ENCODE assay signal across 11 cellular contexts in the genomic region with DNA sequence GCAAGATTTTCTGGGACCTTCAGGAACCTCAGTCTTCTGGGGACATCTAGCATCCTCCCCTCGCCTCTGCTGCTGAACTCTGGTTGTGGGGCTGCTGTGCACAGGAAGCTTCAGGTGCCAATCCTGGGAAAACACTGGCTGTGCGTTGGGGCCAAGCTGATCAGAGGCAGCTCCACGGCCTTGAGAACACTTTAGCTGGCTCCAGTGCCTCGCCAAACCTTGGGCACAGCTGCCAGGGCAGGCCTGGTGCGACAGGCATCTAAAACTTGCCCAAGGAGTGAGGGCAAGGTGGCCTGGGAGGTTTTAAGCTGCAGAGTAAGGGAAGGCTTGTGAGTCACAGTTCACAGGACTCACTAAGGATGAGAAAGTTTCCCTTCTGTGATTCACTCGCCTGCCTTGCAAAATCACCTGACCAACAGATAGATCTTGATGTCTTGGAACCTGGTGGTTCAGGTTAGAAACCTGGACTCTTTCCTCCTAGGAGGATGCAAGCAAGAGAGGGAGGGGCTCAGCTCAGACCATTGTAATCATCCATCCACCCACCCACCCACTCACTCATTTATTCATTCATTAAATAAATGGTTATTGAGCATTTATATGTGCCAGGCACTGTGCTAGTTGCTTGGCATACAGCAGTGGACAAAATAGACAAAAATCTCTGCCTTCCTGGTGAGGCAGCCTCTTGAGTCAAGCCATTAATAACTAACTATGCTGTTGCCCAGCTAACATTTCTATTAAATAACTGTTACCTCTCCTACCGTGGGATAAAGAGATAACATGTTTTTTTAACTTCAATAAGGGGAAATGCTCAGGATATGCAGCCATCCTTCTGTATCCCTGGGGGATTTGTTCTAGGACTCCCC.
DNase-seq lines count a peak whose midpoint lies in the region; TF ChIP-seq lines count a peak whose summit lies in the region.
"Had no signal": no experiment of that assay in that cellular context is flagged by ENCODE, and none has a peak within 500 bp of the region (broad histone marks: within the 10 kb centered on the region; RNA-seq: fewer than 3 reads in every experiment).

No MANE protein-coding gene starts in this region.

- DNase-seq in stimulated activated CD4-positive, alpha-beta T cell treated with anti-CD3 and anti-CD28 coated beads, Interleukin-1b, Interleukin-23, amount 100 ng/mL, for 48 hours = peak; percentile 34
- no peak for DNase-seq in stimulated activated CD4-positive, alpha-beta T cell treated with anti-CD3 and anti-CD28 coated beads, Interleukin-4, amount 100 ng/mL, for 4 hours
- DNase-seq in RWPE1 (ENCODE audit: low spot score) (peak; percentile 69), foreskin fibroblast (peak; percentile 46 to 62), stromal cell of bone marrow (ENCODE audit: low read depth) (peak; percentile 22), cortex of kidney (lab: John Stamatoyannopoulos, UW) (no peak), NCI-H1436 (lab: John Stamatoyannopoulos, UW) (no peak), midbrain (lab: John Stamatoyannopoulos, UW) (no peak)
- DNase-seq: endodermal cell, heart right ventricle had no signal

- CTCF ChIA-PET in RWPE1 (lab: Yijun Ruan, JAX) = interaction anchor here (0.7 to 3.2 kb wide), 4 partner anchors 26 to 83 kb away, joined by 3 to 48 read pairs (median 4); partner anchors contain the start of genes NFKBIE, SLC35B2 and TMEM151B

- POLR2A ChIA-PET in RWPE1 (lab: Yijun Ruan, JAX; ENCODE audit: low non-redundant PET) = no interaction called here

- no peak for TF ChIP-seq CTCF in RWPE1 (conservative IDR thresholded peaks at IDR 0.05; ENCODE audit: low read depth)
- TF ChIP-seq CTCF in foreskin fibroblast (IDR thresholded peaks at IDR 0.05; ENCODE audit: low read depth, low read length) = no peak

- no peak overlapping the region for H3K4me3 ChIP-seq in foreskin fibroblast (ENCODE audit: low read depth in 1 of 2, low read length in 2 of 2)
- H3K4me3 ChIP-seq: heart right ventricle, stomach had no signal

- H3K27ac ChIP-seq in RWPE1 = peak overlapping the region; percentile 39
- H3K27ac ChIP-seq: heart right ventricle had no signal

Comparison
In these comparisons a context has a peak if more than half of its experiments do, and no peak if none do; other contexts are left out.
1. DNase-seq: peak in stimulated activated CD4-positive, alpha-beta T cell treated with anti-CD3 and anti-CD28 coated beads, Interleukin-1b, Interleukin-23, amount 100 ng/mL, for 48 hours (single experiment), RWPE1 (single experiment), foreskin fibroblast (2 of 2) and stromal cell of bone marrow (single experiment); none in stimulated activated CD4-positive, alpha-beta T cell treated with anti-CD3 and anti-CD28 coated beads, Interleukin-4, amount 100 ng/mL, for 4 hours (0 of 2), cortex of kidney (single experiment), NCI-H1436 (single experiment) and midbrain (single experiment).